Comparison of ENCODE assay signal across 20 cellular contexts in genomic region chr12:3293013-3293412, GRCh38.
"Had no signal": no experiment of that assay in that cellular context is flagged by ENCODE, and none has a peak within 500 bp of the region (broad histone marks: within the 10 kb centered on the region; RNA-seq: fewer than 3 reads in every experiment).

No MANE protein-coding gene starts in this region.

- H3K4me1 ChIP-seq: right lobe of liver had no signal

- H3K27ac ChIP-seq: epithelial cell of prostate, esophagus muscularis mucosa, gastroesophageal sphincter, psoas muscle, right lobe of liver, stomach, thoracic aorta had no signal

- H3K9me3 Mint-ChIP-seq: naive B cell; nephron; stimulated activated memory B cell treated with anti-CD40 and anti-IgM and Interleukin-4, amounts not matched to agents 10 μg/mL and 1 μg/mL and 100 μg/mL, for 72 hours had no signal

- H3K4me3 ChIP-seq: esophagus muscularis mucosa, gastroesophageal sphincter, psoas muscle, right lobe of liver, stomach, thoracic aorta had no signal

- H3K36me3 ChIP-seq: right lobe of liver, thoracic aorta had no signal

- DNase-seq: effector memory CD4-positive, alpha-beta T cell; head of caudate nucleus; mesendoderm; naive B cell; psoas muscle; retina; right lobe of liver; stimulated activated CD4-positive, alpha-beta T cell treated with anti-CD3 and anti-CD28 coated beads, Interleukin-15, amount 100 ng/mL, for 24 hours; stimulated activated CD4-positive, alpha-beta T cell treated with anti-CD3 and anti-CD28 coated beads, Interleukin-1b, Interleukin-23, amount 100 ng/mL, for 48 hours; stimulated activated CD4-positive, alpha-beta T cell treated with anti-CD3 and anti-CD28 coated beads, Interleukin-4, amount 100 ng/mL, for 24 hours; stomach; substantia nigra had no signal

- H3K27ac Mint-ChIP-seq: naive B cell; stimulated activated memory B cell treated with anti-CD40 and anti-IgM and Interleukin-4, amounts not matched to agents 10 μg/mL and 1 μg/mL and 100 μg/mL, for 72 hours had no signal

- FAIRE-seq: endometrium, islet of Langerhans had no signal

- H3K4me1 Mint-ChIP-seq: naive B cell; stimulated activated memory B cell treated with anti-CD40 and anti-IgM and Interleukin-4, amounts not matched to agents 10 μg/mL and 1 μg/mL and 100 μg/mL, for 72 hours had no signal

- H3K36me3 Mint-ChIP-seq: naive B cell; stimulated activated memory B cell treated with anti-CD40 and anti-IgM and Interleukin-4, amounts not matched to agents 10 μg/mL and 1 μg/mL and 100 μg/mL, for 72 hours had no signal

- ATAC-seq: gastroesophageal sphincter; psoas muscle; stimulated activated memory B cell treated with anti-CD40 and anti-IgM and Interleukin-4, amounts not matched to agents 10 μg/mL and 1 μg/mL and 100 μg/mL, for 72 hours had no signal

- H3K4me3 Mint-ChIP-seq: nephron; stimulated activated memory B cell treated with anti-CD40 and anti-IgM and Interleukin-4, amounts not matched to agents 10 μg/mL and 1 μg/mL and 100 μg/mL, for 72 hours had no signal

- H3K27me3 ChIP-seq: right lobe of liver had no signal

- H3K9me3 ChIP-seq: esophagus muscularis mucosa, gastroesophageal sphincter, psoas muscle, right lobe of liver, stomach, thoracic aorta had no signal
